Comparison of ENCODE assay signal across 2 cellular contexts in the genomic region with DNA sequence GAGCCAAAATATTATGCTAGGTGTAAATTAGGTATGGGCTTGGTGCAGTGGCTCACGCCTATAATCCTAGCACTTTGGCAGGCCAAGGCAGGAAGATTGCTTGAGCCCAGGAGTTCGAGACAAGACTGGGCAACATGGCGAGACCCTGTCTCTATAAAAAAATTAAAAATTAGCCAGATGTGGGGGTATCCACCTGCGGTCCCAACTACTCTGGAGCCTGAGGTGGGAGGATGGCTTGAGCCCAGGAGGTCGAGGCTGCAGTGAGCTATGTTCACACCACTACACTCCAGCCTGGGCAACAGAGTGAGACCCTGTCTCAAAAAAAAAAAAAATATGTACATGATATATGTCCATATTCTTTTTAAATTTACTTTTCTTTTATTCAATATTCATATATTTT.
A peak's percentile ranks its signal among the peaks of the same experiment; 100 is the strongest.
TF ChIP-seq lines count a peak whose summit lies in the region.

No MANE protein-coding gene starts in this region.

TF ChIP-seq in HEK293, 187 proteins besides CTCF, POLR2A, EP300 and RAD21:
- peak; percentile 78; the same call in 1 of the 2 replicates for TF ChIP-seq ZNF121 (tag by site-specific recombination; IDR thresholded peaks at IDR 0.05)
TF ChIP-seq in HEK293: peak in this region for 1; not testable (repeated sequence) for 186.

TF ChIP-seq in K562, 482 proteins besides CTCF, POLR2A, EP300 and RAD21:
- peak; percentile 64 for TF ChIP-seq ZNF121 (CRISPR knock-in tag; conservative IDR thresholded peaks at IDR 0.05)
